18 cellular contexts compared by ENCODE assay signal in the genomic region with DNA sequence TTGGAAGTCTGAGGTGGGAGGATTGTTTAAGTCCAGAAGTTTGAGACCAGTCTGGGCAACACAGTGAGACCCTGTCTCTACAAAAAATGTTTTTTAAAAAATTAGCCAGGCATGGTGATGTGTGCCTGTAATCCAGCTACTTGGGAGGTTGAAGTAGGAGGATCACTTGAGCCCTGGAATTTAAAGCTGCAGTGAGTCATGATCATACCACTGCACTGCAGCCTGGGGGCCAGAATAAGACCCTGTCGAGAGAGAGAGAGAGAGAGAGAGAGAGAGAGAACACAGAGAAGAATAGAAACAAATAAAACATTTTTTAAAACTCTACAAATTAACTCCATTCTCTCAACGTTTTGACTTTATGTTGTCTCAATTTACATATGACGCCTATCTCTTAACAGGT.
"Had no signal": no experiment of that assay in that cellular context is flagged by ENCODE, and none has a peak within 500 bp of the region (broad histone marks: within the 10 kb centered on the region; RNA-seq: fewer than 3 reads in every experiment).

No MANE protein-coding gene starts in this region.

- H3K79me2 ChIP-seq: hepatocyte had no signal

- H3K27me3 ChIP-seq: gastroesophageal sphincter, hepatocyte, left lung had no signal

- ATAC-seq: foreskin keratinocyte, gastroesophageal sphincter, heart left ventricle, left cardiac atrium, left lung, left ventricle myocardium superior, lower lobe of right lung had no signal

- H2AFZ ChIP-seq: hepatocyte had no signal

- DNase-seq: dermis blood vessel endothelial cell; dorsolateral prefrontal cortex; effector CD4-positive, alpha-beta T cell; effector memory CD4-positive, alpha-beta T cell; foreskin keratinocyte; heart left ventricle; hypothalamus; immature natural killer cell; left cardiac atrium; left lung; left ventricle myocardium superior; lower lobe of right lung; mesenchymal stem cell; midbrain had no signal

- H3K4me3 ChIP-seq: coronary artery, dorsolateral prefrontal cortex, esophagus muscularis mucosa, gastroesophageal sphincter, heart left ventricle, hepatocyte, left lung, lower lobe of right lung had no signal

- H3K36me3 Mint-ChIP-seq: immature natural killer cell had no signal

- H3K4me3 Mint-ChIP-seq: immature natural killer cell had no signal

- H3K9me3 ChIP-seq: lower lobe of right lung had no signal

- H3K4me1 Mint-ChIP-seq: immature natural killer cell had no signal

- H3K27ac ChIP-seq: coronary artery, dorsolateral prefrontal cortex, esophagus muscularis mucosa, foreskin keratinocyte, gastroesophageal sphincter, heart left ventricle, hepatocyte, left lung, lower lobe of right lung had no signal

- H3K27ac Mint-ChIP-seq: immature natural killer cell had no signal

- H3K36me3 ChIP-seq: esophagus muscularis mucosa, gastroesophageal sphincter, heart left ventricle, left lung, lower lobe of right lung had no signal

- H3K4me1 ChIP-seq: esophagus muscularis mucosa, foreskin keratinocyte, gastroesophageal sphincter, heart left ventricle, left lung, lower lobe of right lung had no signal

- H3K4me2 ChIP-seq: hepatocyte had no signal
